10 cellular contexts compared by ENCODE assay signal in genomic region chr3:181695661-181696491, GRCh38. TPM values are rescaled to one million over a fixed set of nuclear protein-coding genes. Genes with fewer than 3 reads are reported as not detected.
DNase-seq lines count a peak whose midpoint lies in the region; ATAC-seq and TF ChIP-seq lines count a peak whose summit lies in the region.
"Had no signal": no experiment of that assay in that cellular context is flagged by ENCODE, and none has a peak within 500 bp of the region (broad histone marks: within the 10 kb centered on the region; RNA-seq: fewer than 3 reads in every experiment).

No MANE protein-coding gene starts in this region.

- intact Hi-C loops in A673 (cut with micrococcal nuclease; ENCODE audit: unreplicated experiment): no loop called here

- H3K36me3 ChIP-seq in A673 (ENCODE audit: insufficient read depth, low read length, poor library complexity, severe bottlenecking): no peaks in the 10 kb centered on the region

- TF ChIP-seq CTCF in A673 (conservative IDR thresholded peaks at IDR 0.05; ENCODE audit: low read depth, low read length): 0 out of 2 replicates have a peak, but pooled peaks have one; percentile 2
- TF ChIP-seq CTCF in fibroblast of mammary gland (conservative IDR thresholded peaks at IDR 0.05; ENCODE audit: control insufficient read depth, insufficient read depth, low read depth, low read length): no peak

- H3K4me3 Mint-ChIP-seq in naive thymus-derived CD8-positive, alpha-beta T cell: peak overlapping the region in 7 of 10 donors; percentile 3 to 61 (median 36)

- CTCF ChIA-PET in A673 (lab: Charles Lee): no interaction called here

- peaks cover 2 to 33% (median 7%) of the 10 kb centered on the region in 3 donors for H3K36me3 Mint-ChIP-seq in naive thymus-derived CD8-positive, alpha-beta T cell

- peaks cover 8% of the 10 kb centered on the region for H3K4me1 ChIP-seq in A673 (ENCODE audit: insufficient read depth, low read length, poor library complexity, severe bottlenecking)

- no peak overlapping the region for H3K27ac Mint-ChIP-seq in naive thymus-derived CD8-positive, alpha-beta T cell

- POLR2A ChIA-PET in A673 (lab: Charles Lee; ENCODE audit: low non-redundant PET): no interaction called here
- POLR2A ChIA-PET in naive thymus-derived CD8-positive, alpha-beta T cell (lab: Charles Lee): no interaction called here

- no peaks in the 10 kb centered on the region for H3K9me3 ChIP-seq in A673 (ENCODE audit: low read depth, low read length, poor library complexity, severe bottlenecking)

- no TSS peak for BruUV-seq in A673 (replicated peaks; lab: Mats Ljungman, UMichigan)

- no peak for ATAC-seq in naive thymus-derived CD8-positive, alpha-beta T cell
- ATAC-seq in GM18861 (IDR thresholded peaks at IDR 0.05; ENCODE audit: unreplicated experiment) (no peak), HG02840 (IDR thresholded peaks at IDR 0.05; ENCODE audit: low FRiP score, unreplicated experiment) (no peak)

- H3K27me3 ChIP-seq in A673 (replicated peaks; ENCODE audit: insufficient read depth, low read depth, low read length, poor library complexity): peaks cover 80% of the 10 kb centered on the region

- H3K27me3 Mint-ChIP-seq in naive thymus-derived CD8-positive, alpha-beta T cell: peaks cover 45 to 83% (median 70%) of the 10 kb centered on the region in 5 donors

- no peak for DNase-seq in A673 (ENCODE audit: low spot score)
- DNase-seq in NCI-H524 (lab: John Stamatoyannopoulos, UW): peak; percentile 75 to 94
- DNase-seq in fibroblast of mammary gland (ENCODE audit: low read depth): peak; percentile 37
- DNase-seq in naive thymus-derived CD8-positive, alpha-beta T cell: no peak
- no peak for DNase-seq in NCI-H146 treated with DMSO at 0.1 percent for 48 hours (lab: John Stamatoyannopoulos, UW; ENCODE audit: unreplicated experiment)
- no peak for DNase-seq in D341Med (ENCODE audit: low spot score)
- DNase-seq: activated naive CD4-positive, alpha-beta T cell treated with Interleukin-2 at 50 U/mL for 16 hours; stimulated activated CD4-positive, alpha-beta T cell treated with anti-CD3 and anti-CD28 coated beads, Interleukin-15, amount 100 ng/mL, for 24 hours had no signal

- H3K4me1 Mint-ChIP-seq in naive thymus-derived CD8-positive, alpha-beta T cell: peaks cover 13 to 17% (median 16%) of the 10 kb centered on the region in 4 donors

- H3K4me3 ChIP-seq in A673 (ENCODE audit: low read depth, low read length, poor library complexity, severe bottlenecking) (peak overlapping the region; percentile 34), fibroblast of mammary gland (ENCODE audit: control insufficient read depth, low read depth, low read length) (peak overlapping the region; percentile 35)

- H3K27ac ChIP-seq in A673 (ENCODE audit: low read depth, low read length, poor library complexity, severe bottlenecking): no peak overlapping the region

- H3K9me3 Mint-ChIP-seq in naive thymus-derived CD8-positive, alpha-beta T cell: peaks cover 0 to 39% (median 11%) of the 10 kb centered on the region in 9 donors

RNA-seq across cellular contexts. Expression of gene SOX2, which starts 15.8 kb away (rescaled TPM):
- total RNA-seq in A673 (2021): 62.0 and 64.3 TPM in 2 replicates
- total RNA-seq in naive thymus-derived CD8-positive, alpha-beta T cell: not detected
- not detected for polyA plus RNA-seq in naive thymus-derived CD8-positive, alpha-beta T cell

Comparison
In these comparisons a context has a peak if more than half of its experiments do, and no peak if none do; other contexts are left out.
1. DNase-seq: peak in NCI-H524 (2 of 2) and fibroblast of mammary gland (single experiment); none in A673 (single experiment), naive thymus-derived CD8-positive, alpha-beta T cell (0 of 10), NCI-H146 treated with DMSO at 0.1 percent for 48 hours (single experiment) and D341Med (single experiment).
2. RNA of gene SOX2, which starts 15.8 kb away (total RNA-seq): 62.0 to 64.3 TPM in A673; not detected in naive thymus-derived CD8-positive, alpha-beta T cell; every median in the first group is over 10 times any median in the second.